ENCODE assay signal across 30 cellular contexts in genomic region chr3:60737633-60738399, GRCh38.
"Had no signal": no experiment of that assay in that cellular context is flagged by ENCODE, and none has a peak within 500 bp of the region (broad histone marks: within the 10 kb centered on the region; RNA-seq: fewer than 3 reads in every experiment).

No MANE protein-coding gene starts in this region.

- H3K36me3 Mint-ChIP-seq: immature natural killer cell, memory B cell, natural killer cell had no signal

- H3K4me3 ChIP-seq: dorsolateral prefrontal cortex, heart right ventricle, lung, prostate gland, right atrium auricular region, smooth muscle cell, suprapubic skin, transverse colon, upper lobe of right lung, uterus had no signal

- H3K9me3 Mint-ChIP-seq: natural killer cell had no signal

- H3K9ac ChIP-seq: parathyroid adenoma had no signal

- FAIRE-seq: colon had no signal

- H3K4me1 Mint-ChIP-seq: immature natural killer cell; memory B cell; natural killer cell; stimulated activated naive CD8-positive, alpha-beta T cell treated with anti-CD3 and anti-CD28 coated beads, Interleukin-15, amount 100 ng/mL, for 72 hours had no signal

- H3K27me3 Mint-ChIP-seq: memory B cell; stimulated activated naive CD8-positive, alpha-beta T cell treated with anti-CD3 and anti-CD28 coated beads, Interleukin-15, amount 100 ng/mL, for 72 hours had no signal

- H3K4me3 Mint-ChIP-seq: immature natural killer cell; memory B cell; natural killer cell; stimulated activated naive CD8-positive, alpha-beta T cell treated with anti-CD3 and anti-CD28 coated beads, Interleukin-15, amount 100 ng/mL, for 72 hours had no signal

- ATAC-seq: esophagus mucosa; heart right ventricle; natural killer cell; sciatic nerve; stimulated activated naive CD8-positive, alpha-beta T cell treated with anti-CD3 and anti-CD28 coated beads, Interleukin-15, amount 100 ng/mL, for 72 hours; upper lobe of right lung had no signal

- H3K27me3 ChIP-seq: dorsolateral prefrontal cortex, heart right ventricle, neutrophil, right atrium auricular region, suprapubic skin, transverse colon, upper lobe of right lung, uterus had no signal

- H3K4me1 ChIP-seq: parathyroid adenoma, prostate gland, right atrium auricular region, suprapubic skin, transverse colon, upper lobe of right lung, uterus had no signal

- H3K36me3 ChIP-seq: heart right ventricle, neutrophil, prostate gland, right atrium auricular region, suprapubic skin, transverse colon, upper lobe of right lung, uterus had no signal

- H3K27ac ChIP-seq: epithelial cell of prostate, heart right ventricle, neutrophil, parathyroid adenoma, prostate gland, right atrium auricular region, suprapubic skin, transverse colon, upper lobe of right lung, uterus had no signal

- H3K9me3 ChIP-seq: heart right ventricle, neutrophil, prostate gland, right atrium auricular region, suprapubic skin, transverse colon, upper lobe of right lung, uterus had no signal

- DNase-seq: dorsolateral prefrontal cortex; effector CD4-positive, alpha-beta T cell; foreskin melanocyte; glutamatergic neuron; heart right ventricle; hypothalamus; immature natural killer cell; islet precursor cell; natural killer cell; stimulated activated CD4-positive, alpha-beta T cell treated with anti-CD3 and anti-CD28 coated beads, Interleukin-12 subunit alpha, Interleukin-12 subunit beta, amount 100 ng/mL, for 4 hours; stimulated activated CD4-positive, alpha-beta T cell treated with anti-CD3 and anti-CD28 coated beads, Interleukin-1b, Interleukin-23, amount 100 ng/mL, for 48 hours; stimulated activated CD4-positive, alpha-beta T cell treated with anti-CD3 and anti-CD28 coated beads, Interleukin-4, amount 100 ng/mL, for 1 hour; stimulated activated CD8-positive, alpha-beta memory T cell treated with anti-CD3 and anti-CD28 coated beads, Interleukin-4, amount 100 ng/mL, for 48 hours; stimulated activated naive CD4-positive, alpha-beta T cell; stimulated activated naive CD8-positive, alpha-beta T cell treated with anti-CD3 and anti-CD28 coated beads, Interleukin-15, amount 100 ng/mL, for 72 hours; transverse colon; upper lobe of right lung; uterus had no signal

- H3K27ac Mint-ChIP-seq: immature natural killer cell; memory B cell; natural killer cell; stimulated activated naive CD8-positive, alpha-beta T cell treated with anti-CD3 and anti-CD28 coated beads, Interleukin-15, amount 100 ng/mL, for 72 hours had no signal

- H2AFZ ChIP-seq: parathyroid adenoma had no signal

- H3K4me2 ChIP-seq: smooth muscle cell had no signal
